Comparison of ENCODE assay signal across 12 cellular contexts in the genomic region with DNA sequence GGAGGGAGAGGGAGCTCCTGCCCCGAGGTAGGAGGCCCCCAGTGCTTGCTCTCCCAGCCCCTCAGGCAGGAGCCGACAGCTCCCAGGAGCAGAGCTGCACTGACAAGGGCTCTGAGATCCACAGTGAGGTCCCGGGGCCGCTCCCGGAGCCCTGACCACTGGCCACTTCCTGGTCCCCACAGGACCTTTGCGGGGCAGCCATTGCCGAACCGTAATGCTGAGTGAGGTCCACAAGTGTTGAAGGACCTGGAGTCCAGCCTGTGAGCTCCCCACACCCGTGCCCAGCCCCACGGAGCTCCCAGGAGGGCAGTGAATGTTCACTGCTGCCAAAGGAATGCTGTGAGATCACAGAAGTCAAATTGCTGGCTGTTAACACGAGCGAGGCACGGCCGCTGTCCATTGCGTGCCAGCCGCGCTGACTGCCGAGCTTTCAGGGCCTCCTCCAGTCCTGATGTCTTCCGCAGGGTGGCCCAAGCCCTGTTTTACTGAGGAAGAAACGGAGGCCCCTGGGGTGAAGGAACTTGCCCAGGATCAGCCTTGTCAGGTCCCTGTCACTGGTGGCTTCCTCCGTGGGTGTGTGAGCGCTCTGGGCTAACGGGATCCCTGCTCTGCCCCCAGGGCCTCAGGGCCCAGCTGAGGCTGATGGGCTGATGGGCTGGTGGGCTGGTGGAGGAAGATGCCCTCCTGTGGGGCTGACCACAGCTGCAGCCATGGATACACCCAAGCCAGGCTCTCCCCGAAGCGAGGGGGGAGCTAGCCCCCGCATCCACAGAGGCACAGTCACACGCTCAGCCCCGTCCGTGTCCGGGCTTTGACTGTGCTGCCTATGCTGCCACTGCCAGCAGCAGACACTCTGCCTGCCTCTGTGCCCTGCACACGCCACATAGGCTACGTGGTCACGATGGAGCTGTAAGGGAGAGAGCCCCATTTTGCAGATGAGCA.
DNase-seq lines count a peak whose midpoint lies in the region; ATAC-seq and TF ChIP-seq lines count a peak whose summit lies in the region.
"Had no signal": no experiment of that assay in that cellular context is flagged by ENCODE, and none has a peak within 500 bp of the region (broad histone marks: within the 10 kb centered on the region; RNA-seq: fewer than 3 reads in every experiment).

No MANE protein-coding gene starts in this region.

- WGBS in heart right ventricle, 2 donors: 44 to 47% methylated on average over 33 of the region's 33 CpGs

- no peaks in the 10 kb centered on the region for H3K36me3 Mint-ChIP-seq in MCF 10A (ENCODE audit: insufficient read depth, unreplicated experiment)

- no peaks in the 10 kb centered on the region for H3K9me3 Mint-ChIP-seq in MCF 10A (ENCODE audit: unreplicated experiment)

- H3K9me3 ChIP-seq in heart right ventricle (no peaks in the 10 kb centered on the region), gastrocnemius medialis (no peaks in the 10 kb centered on the region)

- no peak overlapping the region for H3K4me3 Mint-ChIP-seq in MCF 10A (ENCODE audit: unreplicated experiment)

- DNase-seq in GOT3 (lab: John Stamatoyannopoulos, UW): peak; percentile 50
- peak; percentile 43 for DNase-seq in astrocyte of the spinal cord (ENCODE audit: low read depth, low spot score)
- peak; percentile 22 to 44 for DNase-seq in heart right ventricle
- no peak for DNase-seq in gastrocnemius medialis
- DNase-seq in activated naive CD4-positive, alpha-beta T cell (lab: John Stamatoyannopoulos, UW): no peak
- no peak for DNase-seq in MCF 10A (ENCODE audit: unreplicated experiment)
- DNase-seq in SIG-M5 (lab: John Stamatoyannopoulos, UW): no peak
- DNase-seq: activated CD4-positive, CD25-positive, alpha-beta regulatory T cell treated with anti-CD3 and anti-CD28 coated beads, Interleukin-2, amount 50 U/mL, for 72 hours; Calu3; dermis blood vessel endothelial cell; SHP77 treated with DMSO at 0.1 percent for 48 hours had no signal

- H3K36me3 ChIP-seq in heart right ventricle (no peaks in the 10 kb centered on the region), gastrocnemius medialis (no peaks in the 10 kb centered on the region)

- no peak for TF ChIP-seq CTCF in astrocyte of the spinal cord (IDR thresholded peaks at IDR 0.05; ENCODE audit: low read depth, low read length)
- no peak for TF ChIP-seq CTCF in heart right ventricle (IDR thresholded peaks at IDR 0.05)
- no peak for TF ChIP-seq CTCF in gastrocnemius medialis (IDR thresholded peaks at IDR 0.05 in 4 of 5, conservative IDR thresholded peaks at IDR 0.05 in 1 of 5)
- TF ChIP-seq CTCF in MCF 10A (IDR thresholded peaks at IDR 0.05; ENCODE audit: unreplicated experiment): no peak

- ATAC-seq in heart right ventricle (peak; percentile 27 to 84 (median 68)), gastrocnemius medialis (peak; percentile 26 to 49), HG03139 (IDR thresholded peaks at IDR 0.05; ENCODE audit: unreplicated experiment) (no peak)

- CTCF ChIA-PET in MCF 10A (lab: Yijun Ruan, JAX): interaction anchor here (0.7 to 1.1 kb wide), 2 partner anchors 15 to 261 kb away, joined by 3 read pairs; no protein-coding TSS in a partner anchor

- H3K4me3 ChIP-seq in astrocyte of the spinal cord (ENCODE audit: low read depth, low read length): no peak overlapping the region
- peak overlapping the region in 1 of 10 donors; percentile 15 for H3K4me3 ChIP-seq in heart right ventricle
- peak overlapping the region in 3 of 4 donors; percentile 10 to 38 (median 26) for H3K4me3 ChIP-seq in gastrocnemius medialis

- in situ Hi-C loops in astrocyte of the spinal cord (cut with HindIII; ENCODE audit: low sequenced_read_pairs): no loop called here
- in situ Hi-C loops in gastrocnemius medialis (cut with MboI; ENCODE audit: low sequenced_read_pairs in 4 of 4): no loop called here

- H3K4me1 ChIP-seq in heart right ventricle (peaks cover 0 to 21% (median 11%) of the 10 kb centered on the region in 9 donors), gastrocnemius medialis (peaks cover 0 to 5% of the 10 kb centered on the region in 2 donors)

- POLR2A ChIA-PET in MCF 10A (lab: Yijun Ruan, JAX): interaction anchor here (0.6 to 0.7 kb wide), 2 partner anchors 12 to 48 kb away, joined by 3 read pairs; no protein-coding TSS in a partner anchor

- no peak overlapping the region for H3K27ac Mint-ChIP-seq in MCF 10A (ENCODE audit: low read depth, unreplicated experiment)

- intact Hi-C loops in heart right ventricle (cut with DNase I) (no loop called here), gastrocnemius medialis (cut with DNase I; ENCODE audit: low total_unique reads) (no loop called here), MCF 10A (cut with micrococcal nuclease) (no loop called here)

- no peak for TF ChIP-seq POLR2A in gastrocnemius medialis (IDR thresholded peaks at IDR 0.05)

- peak overlapping the region in 7 of 10 donors; percentile 1 to 60 (median 50) for H3K27ac ChIP-seq in heart right ventricle
- H3K27ac ChIP-seq in gastrocnemius medialis: no peak overlapping the region

- H3K4me1 Mint-ChIP-seq in MCF 10A (ENCODE audit: insufficient read depth, unreplicated experiment): peaks cover 12% of the 10 kb centered on the region

- BruUV-seq in MCF 10A (replicated peaks; lab: Mats Ljungman, UMichigan): no TSS peak

- peaks cover 25% of the 10 kb centered on the region for H3K27me3 Mint-ChIP-seq in MCF 10A (ENCODE audit: insufficient read depth, unreplicated experiment)

- H3K27me3 ChIP-seq in heart right ventricle (peaks cover 0 to 17% (median 4%) of the 10 kb centered on the region in 7 donors), gastrocnemius medialis (peaks cover 13 to 18% (median 16%) of the 10 kb centered on the region in 3 donors)

Comparison
In these comparisons a context has a peak if more than half of its experiments do, and no peak if none do; other contexts are left out.
1. DNase-seq: peak in GOT3 (single experiment), astrocyte of the spinal cord (single experiment) and heart right ventricle (2 of 2); none in gastrocnemius medialis (0 of 2), activated naive CD4-positive, alpha-beta T cell (0 of 4), MCF 10A (single experiment) and SIG-M5 (single experiment).
2. H3K27ac ChIP-seq: peak in heart right ventricle (7 of 10); none in gastrocnemius medialis (0 of 4).